8 cellular contexts compared by ENCODE assay signal in genomic region chr6:142871910-142872331, GRCh38.
A peak's percentile ranks its signal among the peaks of the same experiment; 100 is the strongest.
DNase-seq lines count a peak whose midpoint lies in the region; ATAC-seq and TF ChIP-seq lines count a peak whose summit lies in the region.

No MANE protein-coding gene starts in this region.

- no peak for TF ChIP-seq POLR2A in spleen (IDR thresholded peaks at IDR 0.05)

- peaks cover 83% of the 10 kb centered on the region for H3K4me1 Mint-ChIP-seq in stimulated activated memory B cell treated with anti-CD40 and anti-IgM and Interleukin-4, amounts not matched to agents 10 μg/mL and 1 μg/mL and 100 μg/mL, for 72 hours

- no peaks in the 10 kb centered on the region for H3K36me3 ChIP-seq in spleen

- peak; percentile 81 for ATAC-seq in GM21576 (IDR thresholded peaks at IDR 0.05; ENCODE audit: unreplicated experiment)
- ATAC-seq in activated naive CD4-positive, alpha-beta T cell treated with anti-CD3 and anti-CD28 coated beads, Interleukin-2, amount 50 U/mL, for 72 hours = peak; percentile 97 to 99
- ATAC-seq in stimulated activated memory B cell treated with anti-CD40 and anti-IgM and Interleukin-4, amounts not matched to agents 10 μg/mL and 1 μg/mL and 100 μg/mL, for 72 hours = peak; percentile 97

- H3K9me3 ChIP-seq in spleen = no peaks in the 10 kb centered on the region

- no peaks in the 10 kb centered on the region for H3K27me3 Mint-ChIP-seq in stimulated activated memory B cell treated with anti-CD40 and anti-IgM and Interleukin-4, amounts not matched to agents 10 μg/mL and 1 μg/mL and 100 μg/mL, for 72 hours

- H3K36me3 Mint-ChIP-seq in activated naive CD4-positive, alpha-beta T cell treated with anti-CD3 and anti-CD28 coated beads, Interleukin-2, amount 50 U/mL, for 72 hours = peaks cover 16 to 21% of the 10 kb centered on the region in 2 donors
- H3K36me3 Mint-ChIP-seq in stimulated activated memory B cell treated with anti-CD40 and anti-IgM and Interleukin-4, amounts not matched to agents 10 μg/mL and 1 μg/mL and 100 μg/mL, for 72 hours = peaks cover 20% of the 10 kb centered on the region

- H3K9me3 Mint-ChIP-seq in activated naive CD4-positive, alpha-beta T cell treated with anti-CD3 and anti-CD28 coated beads, Interleukin-2, amount 50 U/mL, for 72 hours = peaks cover 7 to 11% of the 10 kb centered on the region in 2 donors
- no peaks in the 10 kb centered on the region for H3K9me3 Mint-ChIP-seq in stimulated activated memory B cell treated with anti-CD40 and anti-IgM and Interleukin-4, amounts not matched to agents 10 μg/mL and 1 μg/mL and 100 μg/mL, for 72 hours

- WGBS in spleen, 5 donors = 36 to 58% (median 49%) methylated on average over 4 of the region's 4 CpGs

- H3K27me3 ChIP-seq in spleen (replicated peaks in 1 of 7) = no peaks in the 10 kb centered on the region

- peak overlapping the region; percentile 84 to 90 for H3K27ac Mint-ChIP-seq in activated naive CD4-positive, alpha-beta T cell treated with anti-CD3 and anti-CD28 coated beads, Interleukin-2, amount 50 U/mL, for 72 hours
- H3K27ac Mint-ChIP-seq in stimulated activated memory B cell treated with anti-CD40 and anti-IgM and Interleukin-4, amounts not matched to agents 10 μg/mL and 1 μg/mL and 100 μg/mL, for 72 hours = peak overlapping the region; percentile 92

- TF ChIP-seq CTCF in spleen (IDR thresholded peaks at IDR 0.05 in 8 of 11, conservative IDR thresholded peaks at IDR 0.05 in 3 of 11) = no peak

- H3K4me3 Mint-ChIP-seq in stimulated activated memory B cell treated with anti-CD40 and anti-IgM and Interleukin-4, amounts not matched to agents 10 μg/mL and 1 μg/mL and 100 μg/mL, for 72 hours = peak overlapping the region; percentile 53

- peak overlapping the region in 4 of 8 donors; percentile 12 to 60 (median 48) for H3K27ac ChIP-seq in spleen

- DNase-seq in EH (ENCODE audit: low read depth) (peak; percentile 93), hepatic stellate cell (ENCODE audit: low spot score) (peak; percentile 41), NCI-H1105 (lab: John Stamatoyannopoulos, UW) (no peak), spleen (no peak)
- DNase-seq in Jurkat, Clone E6-1 (ENCODE audit: low read depth, low spot score) = peak; percentile 64
- peak; percentile 62 to 71 for DNase-seq in activated naive CD4-positive, alpha-beta T cell treated with anti-CD3 and anti-CD28 coated beads, Interleukin-2, amount 50 U/mL, for 72 hours (ENCODE audit: low spot score in 2 of 2)

- no peak overlapping the region for H3K4me3 ChIP-seq in Jurkat, Clone E6-1 (ENCODE audit: low read length)
- no peak overlapping the region for H3K4me3 ChIP-seq in spleen

- peaks cover 31 to 82% (median 56%) of the 10 kb centered on the region in 6 donors for H3K4me1 ChIP-seq in spleen

- intact Hi-C loops in spleen (cut with DNase I; ENCODE audit: low total_unique reads) = no loop called here

Comparison
In these comparisons a context has a peak if more than half of its experiments do, and no peak if none do; other contexts are left out.
1. DNase-seq: peak in EH (single experiment), Jurkat, Clone E6-1 (single experiment), activated naive CD4-positive, alpha-beta T cell treated with anti-CD3 and anti-CD28 coated beads, Interleukin-2, amount 50 U/mL, for 72 hours (2 of 2) and hepatic stellate cell (single experiment); none in NCI-H1105 (single experiment) and spleen (single experiment).
2. Peak in every context shown above with its lines, with median percentiles within 50 percentile points of each other: ATAC-seq.